In the genomic region with DNA sequence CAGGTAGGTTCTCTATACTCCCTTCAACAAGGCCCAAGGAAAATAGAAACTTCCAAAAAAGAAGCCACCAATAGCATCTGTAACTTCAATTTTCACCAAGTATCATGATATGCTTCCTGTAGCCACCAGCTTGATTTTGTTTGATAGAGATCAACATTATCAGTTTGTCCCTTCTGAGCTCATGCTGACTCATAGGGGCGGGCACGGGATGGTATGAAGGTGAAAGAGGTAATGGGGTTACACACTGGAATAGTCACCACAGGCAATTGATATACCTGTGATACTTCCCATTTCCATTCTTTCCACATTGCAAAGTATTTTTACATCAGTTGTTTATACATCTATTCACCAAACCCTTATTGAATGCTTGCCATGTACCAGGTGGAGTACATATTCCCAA, we compare ENCODE assay signal across 26 cellular contexts.
"Had no signal": no experiment of that assay in that cellular context is flagged by ENCODE, and none has a peak within 500 bp of the region (broad histone marks: within the 10 kb centered on the region; RNA-seq: fewer than 3 reads in every experiment).

No MANE protein-coding gene starts in this region.

- ATAC-seq: activated naive CD4-positive, alpha-beta T cell treated with anti-CD3 and anti-CD28 coated beads, Interleukin-2, amount 50 U/mL, for 72 hours; activated T-cell treated with anti-CD3 and anti-CD28 coated beads, Interleukin-2, amount 50 U/mL, for 72 hours; gastroesophageal sphincter; naive thymus-derived CD8-positive, alpha-beta T cell; pancreas; sciatic nerve; stimulated activated memory B cell treated with anti-CD40 and anti-IgM and Interleukin-4, amounts not matched to agents 10 μg/mL and 1 μg/mL and 100 μg/mL, for 72 hours; stimulated activated naive CD8-positive, alpha-beta T cell treated with anti-CD3 and anti-CD28 coated beads, Interleukin-15, amount 100 ng/mL, for 72 hours had no signal

- H3K4me3 ChIP-seq: cardiac muscle cell, colonic mucosa, gastroesophageal sphincter, pancreas, prostate gland, skin epidermis had no signal

- H3K36me3 ChIP-seq: cardiac muscle cell, colonic mucosa, gastroesophageal sphincter, pancreas, prostate gland had no signal

- H3K27me3 ChIP-seq: cardiac muscle cell, colonic mucosa had no signal

- H3K4me1 ChIP-seq: colonic mucosa, gastroesophageal sphincter, pancreas, prostate gland had no signal

- DNase-seq: activated CD4-positive, alpha-beta T cell treated with anti-CD3 and anti-CD28 coated beads for 4 hours; activated CD4-positive, alpha-beta T cell treated with anti-CD3 and anti-CD28 coated beads, Interleukin-2, amount 50 U/mL, for 4 hours; activated naive CD4-positive, alpha-beta T cell; activated T-cell treated with anti-CD3 and anti-CD28 coated beads for 4 hours; activated T-cell treated with anti-CD3 and anti-CD28 coated beads, Interleukin-2, amount 50 U/mL, for 72 hours; cerebellar nuclear complex; colonic mucosa; effector CD8-positive, alpha-beta T cell; hippocampal formation; kidney; midbrain; naive thymus-derived CD8-positive, alpha-beta T cell; nucleus accumbens; pancreas; retina; stimulated activated CD4-positive, alpha-beta T cell treated with anti-CD3 and anti-CD28 coated beads, Interleukin-4, amount 100 ng/mL, for 24 hours; stimulated activated naive CD8-positive, alpha-beta T cell treated with anti-CD3 and anti-CD28 coated beads, Interleukin-15, amount 100 ng/mL, for 72 hours; substantia nigra had no signal

- H3K9me3 ChIP-seq: colonic mucosa, gastroesophageal sphincter, pancreas, prostate gland had no signal

- H3K27ac ChIP-seq: cardiac muscle cell, colonic mucosa, gastroesophageal sphincter, pancreas, prostate gland, skin epidermis had no signal

- FAIRE-seq: endometrium, kidney, pancreas had no signal
